23 cellular contexts compared by ENCODE assay signal in the genomic region with DNA sequence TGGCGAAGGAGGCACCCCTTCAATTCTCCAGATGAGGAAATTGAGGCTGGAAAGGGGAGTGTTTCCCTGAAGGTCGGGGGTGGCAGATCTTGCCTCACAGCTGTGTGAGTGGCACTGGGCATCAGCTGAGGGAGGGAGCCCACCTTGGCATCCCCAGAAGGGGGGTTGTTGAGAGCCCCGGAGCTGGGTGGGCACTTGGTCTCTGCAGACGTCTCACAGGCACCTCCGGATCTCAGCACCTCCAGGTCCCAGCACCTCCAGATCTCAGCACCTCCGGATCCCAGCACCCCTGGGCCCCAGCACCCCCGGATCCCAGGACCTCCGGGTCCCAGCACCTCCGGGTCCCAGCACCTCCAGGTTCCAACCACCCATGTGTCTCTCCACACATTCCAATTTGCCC.
"Had no signal": no experiment of that assay in that cellular context is flagged by ENCODE, and none has a peak within 500 bp of the region (broad histone marks: within the 10 kb centered on the region; RNA-seq: fewer than 3 reads in every experiment).

No MANE protein-coding gene starts in this region.

- H3K36me3 ChIP-seq: right atrium auricular region had no signal

- DNase-seq: activated CD4-positive, alpha-beta T cell treated with anti-CD3 and anti-CD28 coated beads for 36 hours; activated CD4-positive, alpha-beta T cell treated with anti-CD3 and anti-CD28 coated beads, Interleukin-2, amount 50 U/mL, for 4 hours; activated CD8-positive, alpha-beta memory T cell treated with anti-CD3 and anti-CD28 coated beads for 24 hours; activated naive CD4-positive, alpha-beta T cell; anterior cingulate cortex; caudate nucleus; effector CD4-positive, alpha-beta T cell; heart right ventricle; islet precursor cell; stimulated activated CD4-positive, alpha-beta T cell treated with anti-CD3 and anti-CD28 coated beads, Interleukin-2, amount 100 ng/mL, for 24 hours; T-helper 1 cell; WERI-Rb-1 had no signal

- H3K9me3 Mint-ChIP-seq: dendritic cell treated with granulocyte-macrophage colony-stimulating factor and Interleukin-4, amounts not matched to agents 40 ng/mL and 50 ng/mL, for 4 days; stimulated activated effector memory CD8-positive, alpha-beta T cell treated with anti-CD3 and anti-CD28 coated beads, Interleukin-12 subunit alpha, Interleukin-12 subunit beta, amount 100 ng/mL, for 72 hours had no signal

- H3K27ac ChIP-seq: heart right ventricle, psoas muscle, right atrium auricular region, skin epidermis, WERI-Rb-1 had no signal

- H3K4me1 ChIP-seq: psoas muscle, right atrium auricular region had no signal

- H3K27me3 Mint-ChIP-seq: activated CD4-positive, alpha-beta T cell treated with anti-CD3 and anti-CD28 coated beads for 36 hours had no signal

- H3K9me3 ChIP-seq: psoas muscle, right atrium auricular region had no signal

- H3K27ac Mint-ChIP-seq: activated CD4-positive, alpha-beta T cell treated with anti-CD3 and anti-CD28 coated beads for 36 hours; brain; mesothelial cell of epicardium; naive thymus-derived CD8-positive, alpha-beta T cell; stimulated activated effector memory CD8-positive, alpha-beta T cell treated with anti-CD3 and anti-CD28 coated beads, Interleukin-12 subunit alpha, Interleukin-12 subunit beta, amount 100 ng/mL, for 72 hours; type B pancreatic cell had no signal

- H3K27me3 ChIP-seq: right atrium auricular region had no signal

- FAIRE-seq: endometrium, TTC549 had no signal

- H3K4me3 ChIP-seq: heart right ventricle, psoas muscle, right atrium auricular region, skin epidermis had no signal

- H3K4me1 Mint-ChIP-seq: mesothelial cell of epicardium had no signal

- H3K4me3 Mint-ChIP-seq: activated CD4-positive, alpha-beta T cell treated with anti-CD3 and anti-CD28 coated beads for 36 hours; brain; dendritic cell treated with granulocyte-macrophage colony-stimulating factor and Interleukin-4, amounts not matched to agents 40 ng/mL and 50 ng/mL, for 4 days; mesothelial cell of epicardium; naive thymus-derived CD8-positive, alpha-beta T cell; stimulated activated effector memory CD8-positive, alpha-beta T cell treated with anti-CD3 and anti-CD28 coated beads, Interleukin-12 subunit alpha, Interleukin-12 subunit beta, amount 100 ng/mL, for 72 hours; type B pancreatic cell had no signal

- ATAC-seq: activated CD4-positive, alpha-beta T cell treated with anti-CD3 and anti-CD28 coated beads for 36 hours; naive thymus-derived CD8-positive, alpha-beta T cell; psoas muscle; stimulated activated effector memory CD8-positive, alpha-beta T cell treated with anti-CD3 and anti-CD28 coated beads, Interleukin-12 subunit alpha, Interleukin-12 subunit beta, amount 100 ng/mL, for 72 hours had no signal
